ENCODE assay signal across 26 cellular contexts in the genomic region with DNA sequence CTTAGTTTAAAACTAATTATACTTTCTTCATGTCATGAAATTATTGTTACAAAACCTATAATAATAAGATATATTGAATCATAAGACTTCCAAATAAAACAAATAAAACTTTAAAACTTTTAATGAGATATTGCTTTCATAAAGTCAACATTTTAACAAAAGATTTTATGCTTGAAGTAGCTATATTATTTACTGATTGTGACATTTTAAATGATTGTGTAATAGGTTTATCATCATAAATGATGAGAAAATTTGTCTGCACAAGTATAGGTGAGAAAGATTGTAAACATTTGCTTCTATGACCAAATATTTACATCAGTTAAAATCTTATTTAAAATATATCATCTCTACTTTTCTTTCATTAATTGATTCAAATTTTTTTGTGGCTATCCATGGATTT. TPM values are rescaled to one million over a fixed set of nuclear protein-coding genes. Genes with fewer than 3 reads are reported as not detected.
A peak's percentile ranks its signal among the peaks of the same experiment; 100 is the strongest.
DNase-seq lines count a peak whose midpoint lies in the region; ATAC-seq, FAIRE-seq and TF ChIP-seq lines count a peak whose summit lies in the region.
"Had no signal": no experiment of that assay in that cellular context is flagged by ENCODE, and none has a peak within 500 bp of the region (broad histone marks: within the 10 kb centered on the region; RNA-seq: fewer than 3 reads in every experiment).

No MANE protein-coding gene starts in this region.

- intact Hi-C loops in HepG2 (cut with micrococcal nuclease; ENCODE audit: unreplicated experiment): no loop called here
- intact Hi-C loops in right lobe of liver (cut with DNase I): no loop called here
- intact Hi-C loops in K562 (cut with micrococcal nuclease): no loop called here

- H3K4me3 ChIP-seq in HepG2 (replicated peaks in 1 of 3; ENCODE audit: insufficient read depth in 1 of 3, low read depth in 2 of 3, low read length in 3 of 3): no peak overlapping the region
- no peak overlapping the region for H3K4me3 ChIP-seq in right lobe of liver
- H3K4me3 ChIP-seq in K562: no peak overlapping the region
- no peak overlapping the region for H3K4me3 ChIP-seq in small intestine (ENCODE audit: low read depth in 1 of 2, low read length in 2 of 2)
- H3K4me3 ChIP-seq: A549; BLaER1 treated with 17β-estradiol and CSF1 and Interleukin-3, amounts not matched to agents 10 nM and 100 nM; GM23248 had no signal

- no peaks in the 10 kb centered on the region for H3K36me3 ChIP-seq in HepG2 (replicated peaks in 1 of 2; ENCODE audit: control insufficient read depth in 1 of 2, insufficient read depth in 2 of 2, low read length in 2 of 2)
- no peaks in the 10 kb centered on the region for H3K36me3 ChIP-seq in right lobe of liver
- H3K36me3 ChIP-seq in K562 (ENCODE audit: control insufficient read depth, insufficient read depth, low read length): no peaks in the 10 kb centered on the region
- H3K36me3 ChIP-seq in small intestine (ENCODE audit: control insufficient read depth in 2 of 2, insufficient read depth in 2 of 2, low read length in 2 of 2): no peaks in the 10 kb centered on the region
- H3K36me3 ChIP-seq: BE2C; BLaER1 treated with 17β-estradiol and CSF1 and Interleukin-3, amounts not matched to agents 10 nM and 100 nM had no signal

- H3K4me1 ChIP-seq in HepG2 (ENCODE audit: insufficient read depth, low read length) (no peaks in the 10 kb centered on the region), right lobe of liver (no peaks in the 10 kb centered on the region), K562 (replicated peaks in 1 of 2; ENCODE audit: control insufficient read depth in 2 of 2, insufficient read depth in 2 of 2, low read length in 2 of 2) (no peaks in the 10 kb centered on the region), small intestine (ENCODE audit: control insufficient read depth in 2 of 2, insufficient read depth in 1 of 2, low read depth in 1 of 2, low read length in 1 of 2) (no peaks in the 10 kb centered on the region)
- H3K4me1 ChIP-seq: BE2C; BLaER1 treated with 17β-estradiol and CSF1 and Interleukin-3, amounts not matched to agents 10 nM and 100 nM had no signal

- CTCF ChIA-PET in HepG2 (lab: Yijun Ruan, JAX; ENCODE audit: low intra/inter-chr PET ratio, low total read pairs) (no interaction called here), K562 (lab: Yijun Ruan, JAX; ENCODE audit: low intra/inter-chr PET ratio) (no interaction called here)

- H3K27ac Mint-ChIP-seq in stimulated activated naive B cell treated with anti-CD40 and anti-IgM and Interleukin-4, amounts not matched to agents 10 μg/mL and 1 μg/mL and 100 μg/mL, for 72 hours: no peak overlapping the region
- H3K27ac Mint-ChIP-seq: CD14-positive monocyte; CD4-positive, alpha-beta T cell had no signal

- H4K20me1 ChIP-seq in HepG2 (ENCODE audit: insufficient read depth, low read length) (no peaks in the 10 kb centered on the region), K562 (replicated peaks; ENCODE audit: control insufficient read depth, insufficient read depth, low read length) (no peaks in the 10 kb centered on the region)
- H4K20me1 ChIP-seq: BLaER1 treated with 17β-estradiol and CSF1 and Interleukin-3, amounts not matched to agents 10 nM and 100 nM had no signal

- H3K9ac ChIP-seq in HepG2 (ENCODE audit: insufficient read depth, low read depth, low read length) (no peak overlapping the region), K562 (ENCODE audit: insufficient read depth in 1 of 2, low read depth in 2 of 2, low read length in 2 of 2) (no peak overlapping the region)
- H3K9ac ChIP-seq: BLaER1 treated with 17β-estradiol and CSF1 and Interleukin-3, amounts not matched to agents 10 nM and 100 nM; GM23248 had no signal

- H3K36me3 Mint-ChIP-seq in stimulated activated naive B cell treated with anti-CD40 and anti-IgM and Interleukin-4, amounts not matched to agents 10 μg/mL and 1 μg/mL and 100 μg/mL, for 72 hours: no peaks in the 10 kb centered on the region
- H3K36me3 Mint-ChIP-seq: CD14-positive monocyte had no signal

- TF ChIP-seq EP300 in HepG2 (IDR thresholded peaks at IDR 0.05; ENCODE audit: low read depth in 2 of 2, low read length in 2 of 2) (no peak), HepG2 (CRISPR knock-in tag; IDR thresholded peaks at IDR 0.05; ENCODE audit: borderline replicate concordance) (no peak), K562 (IDR thresholded peaks at IDR 0.05; ENCODE audit: low read length) (no peak)

- H3K4me2 ChIP-seq in HepG2 (ENCODE audit: low read depth, low read length): no peak overlapping the region
- no peak overlapping the region for H3K4me2 ChIP-seq in K562 (ENCODE audit: insufficient read depth, low read length)
- H3K4me2 ChIP-seq: A549; BLaER1 treated with 17β-estradiol and CSF1 and Interleukin-3, amounts not matched to agents 10 nM and 100 nM had no signal

- no peaks in the 10 kb centered on the region for H3K4me1 Mint-ChIP-seq in stimulated activated naive B cell treated with anti-CD40 and anti-IgM and Interleukin-4, amounts not matched to agents 10 μg/mL and 1 μg/mL and 100 μg/mL, for 72 hours
- H3K4me1 Mint-ChIP-seq: CD14-positive monocyte had no signal

- TF ChIP-seq RAD21 in HepG2 (CRISPR knock-in tag; IDR thresholded peaks at IDR 0.05) (no peak), K562 (CRISPR knock-in tag; conservative IDR thresholded peaks at IDR 0.05 in 1 of 2, IDR thresholded peaks at IDR 0.05 in 1 of 2) (no peak)

- no peak overlapping the region for H3K4me3 Mint-ChIP-seq in stimulated activated naive B cell treated with anti-CD40 and anti-IgM and Interleukin-4, amounts not matched to agents 10 μg/mL and 1 μg/mL and 100 μg/mL, for 72 hours
- H3K4me3 Mint-ChIP-seq: CD14-positive monocyte; CD4-positive, alpha-beta T cell had no signal

- in situ Hi-C loops in HepG2 (cut with HindIII; ENCODE audit: extremely low pct_ligation_motif_present, low pct_unique_long_range_greater_than_20kb): no loop called here
- in situ Hi-C loops in K562 (cut with MboI): no loop called here

- H3K27me3 Mint-ChIP-seq in stimulated activated naive B cell treated with anti-CD40 and anti-IgM and Interleukin-4, amounts not matched to agents 10 μg/mL and 1 μg/mL and 100 μg/mL, for 72 hours: peaks cover 7 to 12% of the 10 kb centered on the region in 2 donors

- H3K27ac ChIP-seq in HepG2 (ENCODE audit: extremely low read length, insufficient read depth, low read length): no peak overlapping the region
- H3K27ac ChIP-seq in right lobe of liver: no peak overlapping the region
- H3K27ac ChIP-seq in K562 (ENCODE audit: extremely low read depth, low read depth, low read length): no peak overlapping the region
- no peak overlapping the region for H3K27ac ChIP-seq in small intestine (ENCODE audit: low read depth in 1 of 2, low read length in 1 of 2)
- H3K27ac ChIP-seq: 22Rv1; A549; BLaER1 treated with 17β-estradiol and CSF1 and Interleukin-3, amounts not matched to agents 10 nM and 100 nM; GM23248 had no signal

- no peaks in the 10 kb centered on the region for H3K79me2 ChIP-seq in HepG2 (ENCODE audit: insufficient read depth, low read length)
- H3K79me2 ChIP-seq in K562 (ENCODE audit: control insufficient read depth, insufficient read depth, low read length): no peaks in the 10 kb centered on the region

- no peaks in the 10 kb centered on the region for H3K9me1 ChIP-seq in K562 (ENCODE audit: control insufficient read depth, insufficient read depth, low read length)

- TF ChIP-seq CTCF in HepG2 (CRISPR knock-in tag; IDR thresholded peaks at IDR 0.05) (no peak), right lobe of liver (IDR thresholded peaks at IDR 0.05) (no peak), K562 (IDR thresholded peaks at IDR 0.05 in 2 of 3, conservative IDR thresholded peaks at IDR 0.05 in 1 of 3; ENCODE audit: insufficient read depth in 2 of 3, low read depth in 1 of 3, low read length in 3 of 3) (no peak)

- H3K27me3 ChIP-seq in HepG2 (ENCODE audit: control insufficient read depth in 1 of 2, insufficient read depth in 2 of 2, low read length in 2 of 2): no peaks in the 10 kb centered on the region; a peak in 1 of 5 replicates
- no peaks in the 10 kb centered on the region for H3K27me3 ChIP-seq in right lobe of liver
- H3K27me3 ChIP-seq in K562 (ENCODE audit: control insufficient read depth in 2 of 2, insufficient read depth in 2 of 2, low read length in 2 of 2): no peaks in the 10 kb centered on the region
- H3K27me3 ChIP-seq in small intestine (ENCODE audit: control insufficient read depth in 2 of 2, insufficient read depth in 2 of 2, low read length in 2 of 2): peaks cover 4 to 6% of the 10 kb centered on the region in 2 donors
- H3K27me3 ChIP-seq: BE2C; BLaER1 treated with 17β-estradiol and CSF1 and Interleukin-3, amounts not matched to agents 10 nM and 100 nM had no signal

- no peak for DNase-seq in HepG2 (ENCODE audit: low spot score)
- no peak for DNase-seq in right lobe of liver
- no peak for DNase-seq in K562 (ENCODE audit: extremely low read depth in 1 of 4, low spot score in 3 of 4)
- DNase-seq in frontal cortex (ENCODE audit: low spot score in 2 of 2): no peak
- DNase-seq in small intestine: no peak
- no peak for DNase-seq in NCI-H524 treated with DMSO at 0.1 percent for 48 hours (lab: John Stamatoyannopoulos, UW)
- DNase-seq in stimulated activated naive B cell treated with anti-CD40 and anti-IgM and Interleukin-4, amounts not matched to agents 10 μg/mL and 1 μg/mL and 100 μg/mL, for 72 hours: no peak
- DNase-seq: ACHN; AML-193; BE2C; Calu3; CD4-positive, alpha-beta T cell; COR-L47; DMS53; DMS79 treated with DMSO at 0.1 percent for 48 hours; GM23248; H7; HCEC 1CT had no signal

- H3K9me3 Mint-ChIP-seq in stimulated activated naive B cell treated with anti-CD40 and anti-IgM and Interleukin-4, amounts not matched to agents 10 μg/mL and 1 μg/mL and 100 μg/mL, for 72 hours: peaks cover 0 to 2% of the 10 kb centered on the region in 2 donors

- BruUV-seq in HepG2 (replicated peaks; lab: Mats Ljungman, UMichigan): no TSS peak
- BruUV-seq in K562 (replicated peaks; lab: Mats Ljungman, UMichigan): no TSS peak

- no peaks in the 10 kb centered on the region for H3K9me3 ChIP-seq in HepG2 (ENCODE audit: low read length)
- no peaks in the 10 kb centered on the region for H3K9me3 ChIP-seq in right lobe of liver
- H3K9me3 ChIP-seq in K562 (replicated peaks; ENCODE audit: control insufficient read depth, insufficient read depth, low read depth, low read length): no peaks in the 10 kb centered on the region
- no peaks in the 10 kb centered on the region for H3K9me3 ChIP-seq in small intestine (ENCODE audit: control insufficient read depth, low read depth)
- H3K9me3 ChIP-seq: A549, BE2C had no signal

- H2AFZ ChIP-seq in HepG2 (ENCODE audit: low read length) (no peak overlapping the region), K562 (ENCODE audit: low read depth, low read length) (no peak overlapping the region)
- H2AFZ ChIP-seq: GM23248 had no signal

- ATAC-seq in HepG2 (no peak), right lobe of liver (no peak), K562 (no peak), GM21526 (IDR thresholded peaks at IDR 0.05; ENCODE audit: low FRiP score, unreplicated experiment) (no peak)
- no peak for ATAC-seq in stimulated activated naive B cell treated with anti-CD40 and anti-IgM and Interleukin-4, amounts not matched to agents 10 μg/mL and 1 μg/mL and 100 μg/mL, for 72 hours (replicated peaks)
- ATAC-seq: A549 had no signal

- TF ChIP-seq POLR2A in HepG2 (IDR thresholded peaks at IDR 0.05; ENCODE audit: insufficient read depth in 1 of 2, low read depth in 2 of 2, low read length in 2 of 2) (no peak), right lobe of liver (IDR thresholded peaks at IDR 0.05) (no peak), K562 (conservative IDR thresholded peaks at IDR 0.05) (no peak)

- POLR2A ChIA-PET in HepG2 (lab: Yijun Ruan, JAX) (no interaction called here), K562 (lab: Yijun Ruan, JAX) (no interaction called here)

- no peak for FAIRE-seq in HepG2 (lab: Jason Lieb, UNC)
- FAIRE-seq in K562 (lab: Jason Lieb, UNC): no peak
- FAIRE-seq in frontal cortex (lab: Jason Lieb, UNC): peak; percentile 84
- peak; percentile 41 for FAIRE-seq in small intestine (lab: Jason Lieb, UNC)
- FAIRE-seq: A549, GM12892, H1 had no signal

RNA-seq across cellular contexts. Expression of a gene that starts 5.1 kb away (rescaled TPM):
- total RNA-seq in HepG2 (2016; rRNA removed; fragmentation: Illumina TruSeq; extraction: Trizol): 4.8 and 5.0 TPM in 2 replicates
- 2.4 and 3.3 TPM in 2 replicates for total RNA-seq in HepG2 (2016; cell fraction: cytosol; rRNA removed; fragmentation: Illumina TruSeq; extraction: Trizol; ENCODE audit: low read depth)
- 4.3 and 4.6 TPM in 2 replicates for total RNA-seq in HepG2 (2016; cell fraction: insoluble cytoplasmic fraction; rRNA removed; fragmentation: Illumina TruSeq; extraction: Trizol)
- 5.3 and 5.8 TPM in 2 replicates for total RNA-seq in HepG2 (2016; cell fraction: membrane; rRNA removed; fragmentation: Illumina TruSeq; extraction: Trizol)
- 6.4 and 6.7 TPM in 2 replicates for total RNA-seq in HepG2 (2016; cell fraction: nucleus; rRNA removed; fragmentation: Illumina TruSeq; extraction: Trizol)
- 1.3 TPM in 2 replicates for polyA plus RNA-seq in HepG2 (2011; rRNA removed)
- 0.43 and 0.78 TPM in 2 replicates for polyA plus RNA-seq in HepG2 (2011; cell fraction: cytosol; rRNA removed)
- 0.40 and 0.45 TPM in 2 replicates for polyA plus RNA-seq in HepG2 (2011; cell fraction: nucleus; rRNA removed)
- polyA plus RNA-seq in HepG2 (2012): 0.77 and 1.1 TPM in 2 replicates
- 1.9 and 2.8 TPM in 2 replicates for polyA plus RNA-seq in HepG2 (2016; cell fraction: cytosol; fragmentation: Illumina TruSeq; extraction: Trizol; ENCODE audit: low read depth)
- polyA plus RNA-seq in HepG2 (2016; cell fraction: insoluble cytoplasmic fraction; fragmentation: Illumina TruSeq; extraction: Trizol; ENCODE audit: low read depth): 3.6 and 4.4 TPM in 2 replicates
- 3.2 and 4.0 TPM in 2 replicates for polyA plus RNA-seq in HepG2 (2016; cell fraction: membrane; fragmentation: Illumina TruSeq; extraction: Trizol; ENCODE audit: low read depth)
- polyA plus RNA-seq in HepG2 (2016; cell fraction: nucleus; fragmentation: Illumina TruSeq; extraction: Trizol; ENCODE audit: insufficient read depth, low read depth): 3.5 and 4.5 TPM in 2 replicates
- polyA minus RNA-seq in HepG2 (2011; rRNA and poly(A)+ RNA removed; ENCODE audit: low replicate concordance): 0.35 and 0.38 TPM in 2 replicates
- 1.1 TPM in 2 replicates for polyA minus RNA-seq in HepG2 (2011; cell fraction: cytosol; rRNA and poly(A)+ RNA removed)
- 4.9 and 6.5 TPM in 2 replicates for polyA minus RNA-seq in HepG2 (2011; cell fraction: nucleus; rRNA and poly(A)+ RNA removed)
- total RNA-seq in right lobe of liver: not detected
- not detected in 2 replicates for total RNA-seq in K562 (2011; cell fraction: chromatin; rRNA removed; ENCODE audit: low replicate concordance)
- total RNA-seq in K562 (2011; cell fraction: nucleolus; rRNA removed): not detected in 2 replicates
- not detected in 2 replicates for total RNA-seq in K562 (2011; cell fraction: nucleoplasm; rRNA removed)
- not detected in 2 replicates for total RNA-seq in K562 (2014; rRNA removed)
- total RNA-seq in K562 (2014; rRNA removed; fragmentation: Illumina TruSeq; extraction: Trizol): not detected in 2 replicates
- total RNA-seq in K562 (2015; rRNA removed; fragmentation: Illumina TruSeq; extraction: Trizol): not detected in 2 replicates
- total RNA-seq in K562 (2021): not detected in 2 replicates
- polyA plus RNA-seq in K562 (2011; rRNA removed): not detected in 2 replicates
- polyA plus RNA-seq in K562 (2011; cell fraction: cytosol; rRNA removed): not detected in 2 replicates
- polyA plus RNA-seq in K562 (2011; cell fraction: nucleus; rRNA removed): not detected in 2 replicates
- polyA plus RNA-seq in K562 (2012): not detected in 2 replicates
- polyA plus RNA-seq in K562 (2014; fragmentation: Illumina TruSeq; extraction: Trizol): not detected in 2 replicates
- not detected for polyA plus RNA-seq in K562 (2014; fragmentation: Nextera tagmentation; extraction: Ambion mirVana)
- polyA plus RNA-seq in K562 (2014; rRNA removed): not detected in 2 replicates
- not detected in 2 replicates for polyA minus RNA-seq in K562 (2011; rRNA and poly(A)+ RNA removed)
- polyA minus RNA-seq in K562 (2011; cell fraction: cytosol; rRNA and poly(A)+ RNA removed): not detected in 2 replicates
- not detected in 2 replicates for polyA minus RNA-seq in K562 (2011; cell fraction: nucleus; rRNA and poly(A)+ RNA removed)
- total RNA-seq in frontal cortex: 18.8 TPM
- polyA plus RNA-seq in small intestine: under 1 TPM in 1 of 3 donors, not detected in 2; 0.21 TPM
- total RNA-seq: Calu3; CD4-positive, alpha-beta T cell; Daoy had no signal
- polyA plus RNA-seq: CD14-positive monocyte, GM23248 had no signal
